In genomic region chr2:177763532-177764265, GRCh38 we compare ENCODE assay signal across 8 cellular contexts.
A peak's percentile ranks its signal among the peaks of the same experiment; 100 is the strongest.
DNase-seq lines count a peak whose midpoint lies in the region; ATAC-seq, FAIRE-seq and TF ChIP-seq lines count a peak whose summit lies in the region.

No MANE protein-coding gene starts in this region.

- no peaks in the 10 kb centered on the region for H3K27me3 ChIP-seq in bronchial epithelial cell (ENCODE audit: control insufficient read depth, insufficient read depth, low read length)

- H3K4me1 ChIP-seq in kidney (ENCODE audit: control insufficient read depth in 1 of 2, insufficient read depth in 1 of 2, low read depth in 1 of 2, low read length in 2 of 2), result peaks cover 0 to 2% of the 10 kb centered on the region in 2 donors

- no peak overlapping the region for H3K9ac ChIP-seq in kidney (ENCODE audit: low read length in 2 of 2)

- H3K27ac ChIP-seq in VCaP, result no peak overlapping the region
- no peak overlapping the region for H3K27ac ChIP-seq in kidney (ENCODE audit: low read depth in 2 of 2, low read length in 2 of 2)

- H3K4me3 ChIP-seq in bronchial epithelial cell (ENCODE audit: low read depth, low read length) (no peak overlapping the region), kidney (ENCODE audit: low read length in 2 of 2) (peak overlapping the region; percentile 49 to 50)

- no peaks in the 10 kb centered on the region for H3K9me3 ChIP-seq in kidney (ENCODE audit: control insufficient read depth in 1 of 2, low read length in 2 of 2)

- intact Hi-C loops in kidney (cut with DNase I), result no loop called here

- ATAC-seq in GM18858 (IDR thresholded peaks at IDR 0.05; ENCODE audit: unreplicated experiment) (peak; percentile 93), HG03045 (IDR thresholded peaks at IDR 0.05; ENCODE audit: unreplicated experiment) (peak; percentile 97)

- FAIRE-seq in bronchial epithelial cell (lab: Jason Lieb, UNC) (no peak), kidney (lab: Jason Lieb, UNC) (no peak)

- H3K36me3 ChIP-seq in bronchial epithelial cell (ENCODE audit: control insufficient read depth, insufficient read depth, low read length), result no peaks in the 10 kb centered on the region
- H3K36me3 ChIP-seq in kidney (ENCODE audit: control insufficient read depth in 1 of 2, insufficient read depth in 2 of 2, low read length in 2 of 2), result no peaks in the 10 kb centered on the region

- peak; percentile 67 for DNase-seq in AG08395 (ENCODE audit: low spot score)
- DNase-seq in NCI-H2081 treated with DMSO at 0.1 percent for 48 hours (lab: John Stamatoyannopoulos, UW), result peak; percentile 60
- peak; percentile 55 for DNase-seq in bronchial epithelial cell (ENCODE audit: low read depth)
- DNase-seq in kidney, result peak; percentile 79
- DNase-seq in stimulated activated CD4-positive, alpha-beta T cell treated with anti-CD3 and anti-CD28 coated beads, Interleukin-2, amount 100 ng/mL, for 4 hours (ENCODE audit: low read depth), result peak; percentile 59

- peak; percentile 84 for TF ChIP-seq CTCF in VCaP (conservative IDR thresholded peaks at IDR 0.05)
- TF ChIP-seq CTCF in bronchial epithelial cell (IDR thresholded peaks at IDR 0.05; ENCODE audit: insufficient read depth, low read length, severe bottlenecking), result peak; percentile 95
- TF ChIP-seq CTCF in kidney (IDR thresholded peaks at IDR 0.05; ENCODE audit: borderline replicate concordance, extremely low read depth, insufficient read depth), result peak; percentile 67
